Comparison of ENCODE assay signal across 8 cellular contexts in genomic region chr9:14692918-14693861, GRCh38. TPM values are rescaled to one million over a fixed set of nuclear protein-coding genes. Genes with fewer than 3 reads are reported as not detected.
A peak's percentile ranks its signal among the peaks of the same experiment; 100 is the strongest.
DNase-seq lines count a peak whose midpoint lies in the region; ATAC-seq and TF ChIP-seq lines count a peak whose summit lies in the region.

Gene ZDHHC21, minus strand, starts transcription at chr9:14693432. Its CDS starts 19,092 bp downstream, at chr9:14674340.

- H3K27ac Mint-ChIP-seq in activated T-cell treated with anti-CD3 and anti-CD28 coated beads, Interleukin-2, amount 50 U/mL, for 24 hours: peak within 1 kb of the TSS; percentile 93

- H3K4me1 Mint-ChIP-seq in activated T-cell treated with anti-CD3 and anti-CD28 coated beads, Interleukin-2, amount 50 U/mL, for 24 hours (ENCODE audit: low read depth): peaks cover 40% of the 10 kb centered on the region

- H3K27me3 ChIP-seq in NT2/D1 (ENCODE audit: insufficient read depth, insufficient read length) (peaks cover 18% of the 10 kb centered on the region), esophagus squamous epithelium (no peaks in the 10 kb centered on the region)

- H3K36me3 ChIP-seq in NT2/D1 (ENCODE audit: insufficient read depth, insufficient read length, low read length): peaks cover 11% of the 10 kb centered on the region
- peaks cover 0 to 22% (median 0%) of the 10 kb centered on the region in 3 donors for H3K36me3 ChIP-seq in esophagus squamous epithelium

- TF ChIP-seq POLR2A in GM19099 (IDR thresholded peaks at IDR 0.05; ENCODE audit: extremely low read depth, insufficient read length, low read depth) (peak; percentile 88), esophagus squamous epithelium (IDR thresholded peaks at IDR 0.05) (peak in 1 of 4 donors; percentile 32)

- ATAC-seq in HG03354 (IDR thresholded peaks at IDR 0.05; ENCODE audit: poor library complexity, severe bottlenecking, unreplicated experiment): peak; percentile 84

- WGBS in esophagus squamous epithelium, 2 donors: 0 to 9% methylated on average over 16 to 27 of the region's 79 CpGs

- peaks cover 3% of the 10 kb centered on the region for H3K27me3 Mint-ChIP-seq in activated T-cell treated with anti-CD3 and anti-CD28 coated beads, Interleukin-2, amount 50 U/mL, for 24 hours

- H3K9me3 ChIP-seq in NT2/D1 (ENCODE audit: insufficient read depth, low read length): no peaks in the 10 kb centered on the region
- no peaks in the 10 kb centered on the region for H3K9me3 ChIP-seq in esophagus squamous epithelium

- H3K9ac ChIP-seq in NT2/D1 (ENCODE audit: insufficient read length, low read depth): peak within 1 kb of the TSS; percentile 91

- H3K4me3 ChIP-seq in NT2/D1 (ENCODE audit: insufficient read length, low read depth) (peak within 1 kb of the TSS; percentile 87), esophagus squamous epithelium (peak within 1 kb of the TSS; percentile 57 to 91 (median 87))

- no peaks in the 10 kb centered on the region for H3K4me1 ChIP-seq in NT2/D1 (ENCODE audit: insufficient read depth, insufficient read length)
- peaks cover 0 to 35% (median 9%) of the 10 kb centered on the region in 3 donors for H3K4me1 ChIP-seq in esophagus squamous epithelium

- TF ChIP-seq CTCF in C4-2B (conservative IDR thresholded peaks at IDR 0.05) (no peak; the same call in 1 of the 2 replicates), esophagus squamous epithelium (IDR thresholded peaks at IDR 0.05) (no peak)

- H3K36me3 Mint-ChIP-seq in activated T-cell treated with anti-CD3 and anti-CD28 coated beads, Interleukin-2, amount 50 U/mL, for 24 hours (ENCODE audit: low read depth): peaks cover 24% of the 10 kb centered on the region

- peak within 1 kb of the TSS; percentile 85 for H3K4me3 Mint-ChIP-seq in activated T-cell treated with anti-CD3 and anti-CD28 coated beads, Interleukin-2, amount 50 U/mL, for 24 hours

- peak; percentile 11 for DNase-seq in NT2/D1 (ENCODE audit: low read depth, low spot score)
- DNase-seq in activated T-cell treated with anti-CD3 and anti-CD28 coated beads, Interleukin-2, amount 50 U/mL, for 24 hours: peak; percentile 82
- no peak for DNase-seq in esophagus squamous epithelium (lab: John Stamatoyannopoulos, UW)
- peak; percentile 76 for DNase-seq in myocyte (ENCODE audit: low read depth)
- peak; percentile 31 to 41 for DNase-seq in stimulated activated CD8-positive, alpha-beta memory T cell treated with anti-CD3 and anti-CD28 coated beads, Interleukin-7, amount 100 ng/mL, for 48 hours (ENCODE audit: extremely low read depth in 1 of 2, low read depth in 1 of 2)

- intact Hi-C loops in esophagus squamous epithelium (cut with DNase I): no loop called here

- H3K9me3 Mint-ChIP-seq in activated T-cell treated with anti-CD3 and anti-CD28 coated beads, Interleukin-2, amount 50 U/mL, for 24 hours: no peaks in the 10 kb centered on the region

- H3K27ac ChIP-seq in C4-2B (peak within 1 kb of the TSS; percentile 85), esophagus squamous epithelium (peak within 1 kb of the TSS; percentile 60 to 82 (median 74))

RNA-seq across cellular contexts. Expression of gene ZDHHC21, which starts in this region (rescaled TPM):
- 10 to 100 TPM; 13.3 to 46.2 (median 18.9) TPM for total RNA-seq in esophagus squamous epithelium
- total RNA-seq in myocyte: 13.8 and 18.2 TPM in 2 replicates
- 2.2 TPM for polyA plus RNA-seq in myocyte (2012)
